In the genomic region with DNA sequence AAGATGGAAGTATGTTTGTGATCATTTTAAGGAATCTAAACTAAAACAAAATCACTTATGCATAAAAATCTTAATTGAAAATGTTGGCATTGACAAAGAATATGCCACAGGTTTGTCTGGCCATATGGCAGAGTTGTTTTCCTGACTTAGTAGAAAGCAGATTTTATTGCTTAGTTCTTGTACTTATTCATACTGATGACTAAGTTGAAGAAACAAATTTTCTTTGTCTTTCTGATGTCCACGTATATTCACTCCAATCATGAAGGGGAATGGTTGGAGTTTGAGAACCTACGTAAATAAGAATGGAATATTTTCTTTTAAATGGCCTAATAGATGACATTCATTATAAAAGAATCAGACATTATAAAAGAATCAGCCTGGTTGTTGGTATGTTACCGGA, we compare ENCODE assay signal across 26 cellular contexts. TPM values are rescaled to one million over a fixed set of nuclear protein-coding genes. Genes with fewer than 3 reads are reported as not detected.
"Had no signal": no experiment of that assay in that cellular context is flagged by ENCODE, and none has a peak within 500 bp of the region (broad histone marks: within the 10 kb centered on the region; RNA-seq: fewer than 3 reads in every experiment).

No MANE protein-coding gene starts in this region.

- H3K4me3 ChIP-seq: body of pancreas, coronary artery, dorsolateral prefrontal cortex, gastroesophageal sphincter, hepatocyte, neural progenitor cell, right atrium auricular region, suprapubic skin, tibial nerve had no signal

- H3K4me1 Mint-ChIP-seq: naive thymus-derived CD8-positive, alpha-beta T cell; stimulated activated naive B cell treated with anti-CD40 and anti-IgM and Interleukin-4, amounts not matched to agents 10 μg/mL and 1 μg/mL and 100 μg/mL, for 72 hours had no signal

- H3K9me3 Mint-ChIP-seq: mesothelial cell of epicardium; neural progenitor cell; stimulated activated naive B cell treated with anti-CD40 and anti-IgM and Interleukin-4, amounts not matched to agents 10 μg/mL and 1 μg/mL and 100 μg/mL, for 72 hours had no signal

- ATAC-seq: body of pancreas; gastroesophageal sphincter; left ventricle myocardium superior; naive thymus-derived CD8-positive, alpha-beta T cell; stimulated activated naive B cell treated with anti-CD40 and anti-IgM and Interleukin-4, amounts not matched to agents 10 μg/mL and 1 μg/mL and 100 μg/mL, for 72 hours had no signal

- H3K9me3 ChIP-seq: body of pancreas, gastroesophageal sphincter, right atrium auricular region, suprapubic skin, tibial nerve had no signal

- H3K36me3 Mint-ChIP-seq: activated naive CD8-positive, alpha-beta T cell; mesothelial cell of epicardium; naive thymus-derived CD8-positive, alpha-beta T cell; neural progenitor cell; stimulated activated naive B cell treated with anti-CD40 and anti-IgM and Interleukin-4, amounts not matched to agents 10 μg/mL and 1 μg/mL and 100 μg/mL, for 72 hours had no signal

- H3K27me3 Mint-ChIP-seq: activated naive CD8-positive, alpha-beta T cell; stimulated activated naive B cell treated with anti-CD40 and anti-IgM and Interleukin-4, amounts not matched to agents 10 μg/mL and 1 μg/mL and 100 μg/mL, for 72 hours had no signal

- H3K4me3 Mint-ChIP-seq: activated naive CD8-positive, alpha-beta T cell; mesothelial cell of epicardium; naive thymus-derived CD8-positive, alpha-beta T cell; neural progenitor cell; stimulated activated naive B cell treated with anti-CD40 and anti-IgM and Interleukin-4, amounts not matched to agents 10 μg/mL and 1 μg/mL and 100 μg/mL, for 72 hours had no signal

- H3K27me3 ChIP-seq: body of pancreas, dorsolateral prefrontal cortex, gastroesophageal sphincter, hepatocyte, right atrium auricular region, suprapubic skin, tibial nerve had no signal

- H3K36me3 ChIP-seq: gastroesophageal sphincter, neural progenitor cell, right atrium auricular region, suprapubic skin, tibial nerve had no signal

- H3K9ac ChIP-seq: neural progenitor cell had no signal

- H3K4me1 ChIP-seq: body of pancreas, gastroesophageal sphincter, right atrium auricular region, suprapubic skin had no signal

- H3K27ac ChIP-seq: body of pancreas, coronary artery, dorsolateral prefrontal cortex, gastroesophageal sphincter, hepatocyte, neural progenitor cell, right atrium auricular region, suprapubic skin, tibial nerve had no signal

- DNase-seq: activated CD4-positive, alpha-beta T cell treated with anti-CD3 and anti-CD28 coated beads for 4 hours; activated CD4-positive, alpha-beta T cell treated with anti-CD3 and anti-CD28 coated beads, Interleukin-2, amount 50 U/mL, for 4 hours; activated CD8-positive, alpha-beta memory T cell treated with anti-CD3 and anti-CD28 coated beads for 24 hours; activated effector memory CD4-positive, alpha-beta T cell treated with Interleukin-2 at 50 U/mL for 16 hours; activated naive CD4-positive, alpha-beta T cell treated with Interleukin-2 at 50 U/mL for 16 hours; anterior cingulate cortex; body of pancreas; dorsolateral prefrontal cortex; effector memory CD4-positive, alpha-beta T cell; erythroblast; left cardiac atrium; left ventricle myocardium superior; naive thymus-derived CD8-positive, alpha-beta T cell; stimulated activated CD4-positive, alpha-beta T cell treated with anti-CD3 and anti-CD28 coated beads, Interleukin-15, amount 100 ng/mL, for 24 hours; stimulated activated CD4-positive, alpha-beta T cell treated with anti-CD3 and anti-CD28 coated beads, Interleukin-2, amount 100 ng/mL, for 24 hours; stimulated activated naive B cell treated with anti-CD40 and anti-IgM and Interleukin-4, amounts not matched to agents 10 μg/mL and 1 μg/mL and 100 μg/mL, for 72 hours had no signal

- H3K27ac Mint-ChIP-seq: activated naive CD8-positive, alpha-beta T cell; naive thymus-derived CD8-positive, alpha-beta T cell; neural progenitor cell; stimulated activated naive B cell treated with anti-CD40 and anti-IgM and Interleukin-4, amounts not matched to agents 10 μg/mL and 1 μg/mL and 100 μg/mL, for 72 hours had no signal

RNA-seq across cellular contexts. Expression of a gene that starts 8.0 kb away (rescaled TPM):
- total RNA-seq: naive thymus-derived CD8-positive, alpha-beta T cell; T-helper 1 cell treated with Interleukin-12 subunit alpha and Interleukin-12 subunit beta and Interleukin-4 antibody, amounts not matched to agents 30 ng/mL and 1 ng/mL, for 36 hours had no signal
- polyA plus RNA-seq: naive thymus-derived CD8-positive, alpha-beta T cell had no signal
